16 cellular contexts compared by ENCODE assay signal in the genomic region with DNA sequence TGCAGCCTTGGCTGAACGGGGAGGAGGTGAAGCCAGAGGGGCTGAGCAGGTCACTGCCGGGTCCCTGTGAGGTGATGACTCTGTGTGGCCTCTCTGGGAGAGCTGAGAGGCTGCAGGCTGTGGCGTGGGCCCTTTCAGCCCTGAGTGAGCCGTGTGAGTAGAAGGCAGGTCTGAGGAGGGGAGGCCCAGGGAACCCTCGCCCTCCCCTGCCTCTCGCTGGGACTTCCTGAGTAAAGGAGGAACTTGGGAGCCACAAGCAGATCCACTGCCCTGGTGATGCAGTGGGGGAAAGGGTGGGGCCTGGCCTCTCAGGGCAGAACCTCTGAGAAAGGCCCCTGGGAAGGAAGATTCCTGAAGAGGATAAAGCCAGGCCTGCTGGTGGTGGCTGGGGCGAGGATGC. TPM values are rescaled to one million over a fixed set of nuclear protein-coding genes. Genes with fewer than 3 reads are reported as not detected.
A peak's percentile ranks its signal among the peaks of the same experiment; 100 is the strongest.
DNase-seq lines count a peak whose midpoint lies in the region; ATAC-seq, FAIRE-seq and TF ChIP-seq lines count a peak whose summit lies in the region.
"Had no signal": no experiment of that assay in that cellular context is flagged by ENCODE, and none has a peak within 500 bp of the region (broad histone marks: within the 10 kb centered on the region; RNA-seq: fewer than 3 reads in every experiment).

No MANE protein-coding gene starts in this region.

- H3K4me3 Mint-ChIP-seq in activated CD4-positive, alpha-beta T cell treated with anti-CD3 and anti-CD28 coated beads, Interleukin-2, amount 10 ng/mL, durations not matched to agents 24 days and 14 days: no peak overlapping the region
- H3K4me3 Mint-ChIP-seq: memory B cell had no signal

- H3K27me3 ChIP-seq in BLaER1 (no peaks in the 10 kb centered on the region), OCI-LY1 (ENCODE audit: insufficient read depth, low read length) (no peaks in the 10 kb centered on the region), left ventricle myocardium inferior (ENCODE audit: low read depth) (no peaks in the 10 kb centered on the region)
- H3K27me3 ChIP-seq: dorsolateral prefrontal cortex, Peyer's patch had no signal

- peaks cover 14% of the 10 kb centered on the region for H3K4me1 ChIP-seq in BLaER1
- H3K4me1 ChIP-seq in OCI-LY1 (ENCODE audit: insufficient read depth, low read length, severe bottlenecking): peaks cover 9% of the 10 kb centered on the region
- peaks cover 20% of the 10 kb centered on the region for H3K4me1 ChIP-seq in left ventricle myocardium inferior
- H3K4me1 ChIP-seq: Peyer's patch had no signal

- H3K9me3 ChIP-seq in BLaER1 (0 out of 2 replicates have a peak, but pooled peaks cover 5% of the 10 kb centered on the region), OCI-LY1 (ENCODE audit: low read length) (no peaks in the 10 kb centered on the region), left ventricle myocardium inferior (replicated peaks) (no peaks in the 10 kb centered on the region)
- H3K9me3 ChIP-seq: Peyer's patch had no signal

- no peaks in the 10 kb centered on the region for H3K9me3 Mint-ChIP-seq in activated CD4-positive, alpha-beta T cell treated with anti-CD3 and anti-CD28 coated beads, Interleukin-2, amount 10 ng/mL, durations not matched to agents 24 days and 14 days
- H3K9me3 Mint-ChIP-seq: memory B cell had no signal

- no peaks in the 10 kb centered on the region for H3F3A ChIP-seq in OCI-LY1 (ENCODE audit: insufficient read depth, low read length)

- ATAC-seq in sciatic nerve: peak; percentile 79

- no peaks in the 10 kb centered on the region for H3K36me3 Mint-ChIP-seq in activated CD4-positive, alpha-beta T cell treated with anti-CD3 and anti-CD28 coated beads, Interleukin-2, amount 10 ng/mL, durations not matched to agents 24 days and 14 days (ENCODE audit: low read depth)
- H3K36me3 Mint-ChIP-seq: memory B cell had no signal

- peak overlapping the region; percentile 72 for H3K4me2 ChIP-seq in BLaER1
- no peak overlapping the region for H3K4me2 ChIP-seq in OCI-LY1 (ENCODE audit: low read length)
- H3K4me2 ChIP-seq: KMS-11 had no signal

- H3K4me1 Mint-ChIP-seq in activated CD4-positive, alpha-beta T cell treated with anti-CD3 and anti-CD28 coated beads, Interleukin-2, amount 10 ng/mL, durations not matched to agents 24 days and 14 days: peaks cover 5% of the 10 kb centered on the region

- DNase-seq in left ventricle myocardium inferior (peak; percentile 44), sciatic nerve (ENCODE audit: low spot score) (no peak), NCI-H2196 (lab: John Stamatoyannopoulos, UW; ENCODE audit: unreplicated experiment) (no peak), T-helper 9 cell (no peak), RCC 7860 (ENCODE audit: low spot score) (no peak)
- DNase-seq in activated CD4-positive, alpha-beta T cell treated with anti-CD3 and anti-CD28 coated beads, Interleukin-2, amount 10 ng/mL, durations not matched to agents 24 days and 14 days: no peak
- DNase-seq: amniotic stem cell, Peyer's patch, retina had no signal

- H3K27ac ChIP-seq in BLaER1 (peak overlapping the region; percentile 74), OCI-LY1 (ENCODE audit: low read depth, low read length, poor library complexity, severe bottlenecking) (peak overlapping the region; percentile 34), left ventricle myocardium inferior (replicated peaks) (peak overlapping the region; percentile 52)
- H3K27ac ChIP-seq: KMS-11 had no signal

- no peak overlapping the region for H2AFZ ChIP-seq in OCI-LY1 (ENCODE audit: low read length)

- no peaks in the 10 kb centered on the region for H3K79me2 ChIP-seq in OCI-LY1 (ENCODE audit: insufficient read depth, low read length)

- FAIRE-seq in RCC 7860 (lab: Jason Lieb, UNC): no peak
- FAIRE-seq: GM18507, TTC549 had no signal

- H3K9me2 ChIP-seq in OCI-LY1 (ENCODE audit: low read depth, low read length): no peaks in the 10 kb centered on the region

- no peaks in the 10 kb centered on the region for H4K20me1 ChIP-seq in BLaER1
- H4K20me1 ChIP-seq in OCI-LY1 (ENCODE audit: insufficient read depth, low read length): no peaks in the 10 kb centered on the region

- TF ChIP-seq CTCF in OCI-LY1 (IDR thresholded peaks at IDR 0.05; ENCODE audit: low read length) (no peak), left ventricle myocardium inferior (IDR thresholded peaks at IDR 0.05; ENCODE audit: borderline replicate concordance) (no peak)

- H3K9ac ChIP-seq in BLaER1 (peak overlapping the region; percentile 42), OCI-LY1 (ENCODE audit: low read length) (no peak overlapping the region)
- H3K9ac ChIP-seq: KMS-11 had no signal

- H3K36me3 ChIP-seq in BLaER1: no peaks in the 10 kb centered on the region
- H3K36me3 ChIP-seq in OCI-LY1 (ENCODE audit: insufficient read depth, low read length): no peaks in the 10 kb centered on the region
- H3K36me3 ChIP-seq in left ventricle myocardium inferior: no peaks in the 10 kb centered on the region
- H3K36me3 ChIP-seq: Peyer's patch had no signal

- H3K27me3 Mint-ChIP-seq in activated CD4-positive, alpha-beta T cell treated with anti-CD3 and anti-CD28 coated beads, Interleukin-2, amount 10 ng/mL, durations not matched to agents 24 days and 14 days: peaks cover 3% of the 10 kb centered on the region

- H3K27ac Mint-ChIP-seq in activated CD4-positive, alpha-beta T cell treated with anti-CD3 and anti-CD28 coated beads, Interleukin-2, amount 10 ng/mL, durations not matched to agents 24 days and 14 days: no peak overlapping the region
- H3K27ac Mint-ChIP-seq: memory B cell had no signal

- intact Hi-C loops in left ventricle myocardium inferior (cut with micrococcal nuclease) (no loop called here), sciatic nerve (cut with DNase I) (no loop called here)
- intact Hi-C loops in activated CD4-positive, alpha-beta T cell treated with anti-CD3 and anti-CD28 coated beads, Interleukin-2, amount 10 ng/mL, durations not matched to agents 24 days and 14 days (cut with micrococcal nuclease): no loop called here

- H3K4me3 ChIP-seq in BLaER1: no peak overlapping the region
- no peak overlapping the region for H3K4me3 ChIP-seq in OCI-LY1 (ENCODE audit: low read depth, low read length, poor library complexity, severe bottlenecking)
- no peak overlapping the region for H3K4me3 ChIP-seq in left ventricle myocardium inferior
- H3K4me3 ChIP-seq: Peyer's patch had no signal

RNA-seq across cellular contexts. Expression of a gene that starts 22.8 kb away (rescaled TPM):
- 7.1 TPM for total RNA-seq in left ventricle myocardium inferior
- 19.3 TPM for total RNA-seq in sciatic nerve
- 0.61 and 0.71 TPM in 2 replicates for total RNA-seq in activated CD4-positive, alpha-beta T cell treated with anti-CD3 and anti-CD28 coated beads, Interleukin-2, amount 10 ng/mL, durations not matched to agents 24 days and 14 days
